8 cellular contexts compared by ENCODE assay signal in the genomic region with DNA sequence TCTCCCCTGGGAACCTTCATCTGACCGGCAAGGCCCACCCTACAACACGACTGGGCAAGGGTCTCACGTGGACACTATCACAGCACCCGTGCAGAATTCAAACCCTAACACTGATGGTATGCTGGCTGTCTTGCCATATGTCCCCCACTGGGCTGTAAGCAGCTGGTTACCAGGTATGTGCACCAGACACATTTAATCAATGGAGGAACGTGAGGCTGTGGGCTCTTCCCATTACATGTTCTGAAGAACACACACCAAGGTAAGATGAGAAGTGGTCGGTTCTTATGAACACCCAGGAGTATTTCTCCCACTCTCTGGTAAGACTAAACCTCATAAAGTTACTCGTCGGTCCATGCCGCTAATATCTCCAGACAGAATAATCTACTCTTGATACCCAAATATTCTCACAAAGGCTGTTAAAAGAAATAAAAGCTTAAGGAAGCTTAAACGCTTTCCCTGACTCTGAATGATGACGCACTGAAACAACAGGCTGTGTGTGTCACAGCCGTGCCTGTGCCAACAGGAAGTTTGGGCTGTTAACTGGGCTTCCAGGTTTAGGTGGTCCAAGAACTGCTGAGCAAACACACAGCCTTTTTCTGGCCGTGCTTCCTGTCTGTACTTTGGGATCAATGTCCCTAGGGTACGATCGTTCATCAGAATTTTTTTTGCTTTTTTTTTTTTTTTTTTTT.
A peak's percentile ranks its signal among the peaks of the same experiment; 100 is the strongest.
DNase-seq lines count a peak whose midpoint lies in the region; ATAC-seq and TF ChIP-seq lines count a peak whose summit lies in the region.

No MANE protein-coding gene starts in this region.

- BruUV-seq in IMR-90 (replicated peaks; lab: Mats Ljungman, UMichigan), result no TSS peak

- ATAC-seq in IMR-90 (ENCODE audit: low read depth), result no peak; the same call in 1 of the 2 replicates

- peaks cover 16% of the 10 kb centered on the region for H3K4me1 Mint-ChIP-seq in neural progenitor cell

- H4K20me1 ChIP-seq in IMR-90 (ENCODE audit: insufficient read depth, low read length), result no peaks in the 10 kb centered on the region
- H4K20me1 ChIP-seq in neural progenitor cell (ENCODE audit: low read depth), result no peaks in the 10 kb centered on the region

- peak overlapping the region; percentile 38; the same call in 1 of the 2 replicates for H2BK20ac ChIP-seq in IMR-90 (ENCODE audit: low read depth, low read length)

- POLR2A ChIA-PET in IMR-90 (lab: Charles Lee; ENCODE audit: unreplicated experiment), result no interaction called here

- peak overlapping the region; percentile 51 for H3K14ac ChIP-seq in IMR-90 (replicated peaks; ENCODE audit: low read depth, low read length)

- intact Hi-C loops in IMR-90 (cut with micrococcal nuclease) (no loop called here), stomach (cut with DNase I; ENCODE audit: low total_unique reads) (no loop called here)

- TF ChIP-seq CTCF in IMR-90 (conservative IDR thresholded peaks at IDR 0.05; ENCODE audit: low read depth, low read length) (no peak), stomach (IDR thresholded peaks at IDR 0.05) (no peak), neural progenitor cell (IDR thresholded peaks at IDR 0.05) (no peak)

- H4K8ac ChIP-seq in IMR-90 (ENCODE audit: low read depth in 2 of 2, low read length in 2 of 2), result peak overlapping the region; percentile 63 to 84

- H2BK15ac ChIP-seq in IMR-90 (ENCODE audit: low read depth, low read length), result peak overlapping the region; percentile 45; the same call in 1 of the 3 replicates

- H3K56ac ChIP-seq in IMR-90 (ENCODE audit: extremely low read depth, insufficient read depth, low read length), result no peak overlapping the region

- H3K4me2 ChIP-seq in IMR-90 (ENCODE audit: low read depth, low read length), result peak overlapping the region; percentile 24; the same call in 1 of the 2 replicates
- H3K4me2 ChIP-seq in neural progenitor cell, result no peak overlapping the region

- H3K27me3 ChIP-seq in IMR-90 (ENCODE audit: control insufficient read depth, insufficient read depth, low read length) (no peaks in the 10 kb centered on the region), stomach (no peaks in the 10 kb centered on the region), neural progenitor cell (no peaks in the 10 kb centered on the region)

- TF ChIP-seq POLR2A in IMR-90 (IDR thresholded peaks at IDR 0.05; ENCODE audit: low read depth, low read length) (no peak), stomach (IDR thresholded peaks at IDR 0.05) (no peak)

- H2AK9ac ChIP-seq in IMR-90 (replicated peaks; ENCODE audit: low read depth, low read length, poor library complexity), result no peak overlapping the region

- CTCF ChIA-PET in IMR-90 (lab: Yijun Ruan, JAX), result interaction anchor here (1.0 kb wide), 1 partner anchor 9 kb away, joined by 3 read pairs; no protein-coding TSS in a partner anchor

- H3K9me1 ChIP-seq in IMR-90 (ENCODE audit: insufficient read depth, low read length), result peaks cover 21% of the 10 kb centered on the region

- H3K27me3 Mint-ChIP-seq in neural progenitor cell (ENCODE audit: insufficient read depth, low read depth), result peaks cover 2% of the 10 kb centered on the region

- H3K4me1 ChIP-seq in IMR-90 (ENCODE audit: control insufficient read depth, insufficient read depth, low read length), result peaks cover 9% of the 10 kb centered on the region
- peaks cover 6 to 22% (median 13%) of the 10 kb centered on the region in 4 donors for H3K4me1 ChIP-seq in stomach
- H3K4me1 ChIP-seq in neural progenitor cell, result peaks cover 3% of the 10 kb centered on the region

- H3K79me1 ChIP-seq in IMR-90 (ENCODE audit: low read depth in 1 of 2, low read length in 2 of 2), result peaks cover 3 to 35% of the 10 kb centered on the region in 2 experiments; a peak in 3 of 4 replicates

- H3K4me3 ChIP-seq in IMR-90 (ENCODE audit: insufficient read depth, low read depth, low read length) (no peak overlapping the region), stomach (no peak overlapping the region), neural progenitor cell (no peak overlapping the region)

- peak overlapping the region; percentile 58 for H2BK120ac ChIP-seq in IMR-90 (ENCODE audit: low read depth, low read length)

- H2BK5ac ChIP-seq in IMR-90 (ENCODE audit: low read depth, low read length, poor library complexity, severe bottlenecking), result peak overlapping the region; percentile 0

- no peak for TF ChIP-seq EP300 in stomach (IDR thresholded peaks at IDR 0.05)

- no peak overlapping the region; the same call in 1 of the 2 replicates for H4K91ac ChIP-seq in IMR-90 (ENCODE audit: insufficient read depth, low read depth, low read length)

- peak overlapping the region; percentile 85; the same call in 1 of the 2 replicates for H2AK5ac ChIP-seq in IMR-90 (ENCODE audit: low read depth, low read length)

- peaks cover under 1% of the 10 kb centered on the region for H3K36me3 ChIP-seq in IMR-90 (ENCODE audit: control insufficient read depth, insufficient read depth, low read length)
- H3K36me3 ChIP-seq in stomach, result peaks cover 0 to 9% (median under 1%) of the 10 kb centered on the region in 4 donors
- no peaks in the 10 kb centered on the region for H3K36me3 ChIP-seq in neural progenitor cell

- H4K5ac ChIP-seq in IMR-90 (ENCODE audit: low read depth, low read length), result peak overlapping the region; percentile 64

- DNase-seq in IMR-90, result peak; percentile 77
- peak; percentile 50 for DNase-seq in cerebellar cortex (ENCODE audit: low spot score)
- DNase-seq in kidney tubule cell (ENCODE audit: low spot score), result peak; percentile 62
- DNase-seq in stomach, result peak; percentile 77
- DNase-seq in DMS79 treated with DMSO at 0.1 percent for 48 hours (lab: John Stamatoyannopoulos, UW), result no peak
- no peak for DNase-seq in COLO668 (lab: John Stamatoyannopoulos, UW; ENCODE audit: unreplicated experiment)
- DNase-seq in neural progenitor cell (ENCODE audit: low spot score), result no peak
- no peak for DNase-seq in NK-92 (lab: John Stamatoyannopoulos, UW; ENCODE audit: unreplicated experiment)

- TF ChIP-seq RAD21 in IMR-90 (IDR thresholded peaks at IDR 0.05; ENCODE audit: low read length), result no peak

- H3F3A ChIP-seq in neural progenitor cell (ENCODE audit: low read depth), result no peaks in the 10 kb centered on the region

- peak overlapping the region; percentile 39; the same call in 1 of the 2 replicates for H3K18ac ChIP-seq in IMR-90 (ENCODE audit: low read depth, low read length)

- H3K79me2 ChIP-seq in neural progenitor cell (ENCODE audit: low read depth), result no peaks in the 10 kb centered on the region

- H2AFZ ChIP-seq in IMR-90 (replicated peaks; ENCODE audit: low read length, poor library complexity) (no peak overlapping the region), neural progenitor cell (replicated peaks) (no peak overlapping the region)

- H3K9ac ChIP-seq in IMR-90 (ENCODE audit: low read depth, low read length) (no peak overlapping the region), neural progenitor cell (no peak overlapping the region)

- H3K27ac ChIP-seq in IMR-90 (ENCODE audit: insufficient read depth, low read length) (0 out of 2 replicates have a peak overlapping the region, but pooled peaks have one; percentile 9), stomach (peak overlapping the region; percentile 42 to 83 (median 68)), neural progenitor cell (no peak overlapping the region)

- in situ Hi-C loops in IMR-90 (cut with MboI; ENCODE audit: low sequenced_read_pairs), result no loop called here

- WGBS in IMR-90 (ENCODE audit: extremely low coverage in 2 of 2, insufficient read length in 1 of 2), 2 experiments, result 64% methylated on average over 8 of the region's 15 CpGs; no CpG with 5 or more reads in 1 of the 2 experiments
- 33 to 51% (median 41%) methylated on average over 15 of the region's 15 CpGs for WGBS in stomach, 5 donors

- H3K27ac Mint-ChIP-seq in neural progenitor cell, result no peak overlapping the region

- H3K4me3 Mint-ChIP-seq in neural progenitor cell, result no peak overlapping the region

- no peaks in the 10 kb centered on the region for H3K9me3 ChIP-seq in IMR-90 (ENCODE audit: control insufficient read depth, insufficient read depth, low read length)
- H3K9me3 ChIP-seq in stomach, result no peaks in the 10 kb centered on the region
- H3K9me3 ChIP-seq in neural progenitor cell (ENCODE audit: low read depth), result no peaks in the 10 kb centered on the region

- peak overlapping the region; percentile 61 for H3K4ac ChIP-seq in IMR-90 (ENCODE audit: low read depth, low read length)

- dilution Hi-C loops in IMR-90 (cut with HindIII; ENCODE audit: low sequenced_read_pairs, unreplicated experiment), result no loop called here

- peaks cover 4% of the 10 kb centered on the region for H3K36me3 Mint-ChIP-seq in neural progenitor cell

- H3K9me3 Mint-ChIP-seq in neural progenitor cell, result no peaks in the 10 kb centered on the region

- H3K23ac ChIP-seq in IMR-90 (ENCODE audit: low read depth, low read length), result 0 out of 2 replicates have a peak overlapping the region, but pooled peaks have one; percentile 13

TF ChIP-seq in IMR-90, 13 proteins besides CTCF, POLR2A, EP300 and RAD21:
- TF ChIP-seq SMC3 (IDR thresholded peaks at IDR 0.05; ENCODE audit: low read depth, low read length) (no peak), FOS (IDR thresholded peaks at IDR 0.05; ENCODE audit: low read depth, low read length) (0 out of 2 replicates have a peak, but pooled peaks have one; percentile 25), CEBPB (IDR thresholded peaks at IDR 0.05; ENCODE audit: low read depth, low read length) (no peak), NFE2L2 (IDR thresholded peaks at IDR 0.05; ENCODE audit: low read depth, low read length) (no peak)
TF ChIP-seq in IMR-90: peak in this region for 1.

Comparison
In these comparisons a context has a peak if more than half of its experiments do, and no peak if none do; other contexts are left out.
1. DNase-seq: peak in IMR-90 (single experiment), cerebellar cortex (single experiment), kidney tubule cell (single experiment) and stomach (single experiment); none in DMS79 treated with DMSO at 0.1 percent for 48 hours (single experiment), COLO668 (single experiment), neural progenitor cell (single experiment) and NK-92 (single experiment).